In the genomic region with DNA sequence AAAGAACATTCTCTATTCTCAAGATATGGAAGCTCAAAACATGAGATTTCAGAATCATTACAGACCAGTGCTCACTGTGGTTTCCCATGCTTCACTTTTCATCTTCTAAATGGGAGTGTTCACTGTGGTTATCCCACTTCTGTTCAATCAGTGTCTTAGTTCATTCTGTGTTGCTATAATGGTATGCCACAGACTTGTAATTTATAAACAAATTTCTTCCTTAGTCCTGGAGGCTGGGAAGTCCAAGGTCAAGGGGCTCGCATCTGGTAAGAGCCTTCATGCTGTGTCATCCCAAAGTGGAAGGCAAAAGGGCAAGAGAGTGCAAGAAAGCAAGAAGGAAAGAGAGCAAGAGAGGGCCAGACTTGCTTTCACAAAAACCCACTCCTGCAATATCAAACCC, we compare ENCODE assay signal across 2 cellular contexts.
TF ChIP-seq lines count a peak whose summit lies in the region.

No MANE protein-coding gene starts in this region.

TF ChIP-seq in liver, 16 proteins besides CTCF, POLR2A, EP300 and RAD21:
- peak; percentile 95 for TF ChIP-seq NR2F2 (IDR thresholded peaks at IDR 0.05)
- no peak for TF ChIP-seq FOXA1 (IDR thresholded peaks at IDR 0.05)
- TF ChIP-seq HNF4G (IDR thresholded peaks at IDR 0.05) = no peak
- TF ChIP-seq RXRA (IDR thresholded peaks at IDR 0.05) = peak in 1 of 2 donors; percentile 27
- TF ChIP-seq SP1 (IDR thresholded peaks at IDR 0.05) = peak; percentile 18
- no peak for TF ChIP-seq GABPA (IDR thresholded peaks at IDR 0.05 in 1 of 2, conservative IDR thresholded peaks at IDR 0.05 in 1 of 2)
TF ChIP-seq in liver: peak in this region for 3.

TF ChIP-seq in HepG2, 621 proteins besides CTCF, POLR2A, EP300 and RAD21:
- TF ChIP-seq ZNF883 (CRISPR knock-in tag; IDR thresholded peaks at IDR 0.05; ENCODE audit: not compliant biosample characterization) = no peak
TF ChIP-seq in HepG2: peak in this region for 0.
